ENCODE assay signal across 24 cellular contexts in the genomic region with DNA sequence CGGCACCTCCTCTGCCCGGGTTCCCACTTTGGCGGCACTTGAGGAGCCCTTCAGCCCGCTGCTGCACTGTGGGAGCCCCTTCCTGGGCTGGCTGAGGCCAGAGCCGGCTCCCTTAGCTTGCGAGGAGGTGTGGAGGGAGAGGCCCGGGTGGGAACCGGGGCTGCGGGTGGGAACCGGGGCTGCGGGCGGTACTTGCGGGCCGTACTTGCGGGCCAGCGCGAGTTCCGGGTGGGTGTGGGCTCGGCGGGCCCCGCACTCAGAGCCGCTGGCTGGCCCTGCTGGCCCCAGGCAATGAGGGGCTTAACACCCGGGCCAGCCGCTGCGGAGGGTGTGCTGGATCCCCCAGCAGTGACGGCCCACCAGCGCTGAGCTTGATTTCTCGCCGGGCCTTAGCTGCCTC.
"Had no signal": no experiment of that assay in that cellular context is flagged by ENCODE, and none has a peak within 500 bp of the region (broad histone marks: within the 10 kb centered on the region; RNA-seq: fewer than 3 reads in every experiment).

No MANE protein-coding gene starts in this region.

- H3K9me3 Mint-ChIP-seq: naive B cell; natural killer cell; nephron; stimulated activated effector memory CD8-positive, alpha-beta T cell treated with anti-CD3 and anti-CD28 coated beads, Interleukin-12 subunit alpha, Interleukin-12 subunit beta, amount 100 ng/mL, for 72 hours; stimulated activated naive B cell treated with anti-CD40 and anti-IgM and Interleukin-4, amounts not matched to agents 10 μg/mL and 1 μg/mL and 100 μg/mL, for 72 hours; stimulated activated naive CD8-positive, alpha-beta T cell treated with anti-CD3 and anti-CD28 coated beads, Interleukin-15, Interleukin-2, amounts not matched to agents 100 ng/mL and 50 ng/mL, for 24 hours had no signal

- H3K27me3 Mint-ChIP-seq: naive B cell; progenitor cell of endocrine pancreas; stimulated activated naive B cell treated with anti-CD40 and anti-IgM and Interleukin-4, amounts not matched to agents 10 μg/mL and 1 μg/mL and 100 μg/mL, for 72 hours; stimulated activated naive CD8-positive, alpha-beta T cell treated with anti-CD3 and anti-CD28 coated beads, Interleukin-15, Interleukin-2, amounts not matched to agents 100 ng/mL and 50 ng/mL, for 24 hours had no signal

- H3K27ac Mint-ChIP-seq: natural killer cell; nephron; neural progenitor cell; progenitor cell of endocrine pancreas; stimulated activated effector memory CD8-positive, alpha-beta T cell treated with anti-CD3 and anti-CD28 coated beads, Interleukin-12 subunit alpha, Interleukin-12 subunit beta, amount 100 ng/mL, for 72 hours; stimulated activated naive B cell treated with anti-CD40 and anti-IgM and Interleukin-4, amounts not matched to agents 10 μg/mL and 1 μg/mL and 100 μg/mL, for 72 hours; stimulated activated naive CD8-positive, alpha-beta T cell treated with anti-CD3 and anti-CD28 coated beads, Interleukin-15, Interleukin-2, amounts not matched to agents 100 ng/mL and 50 ng/mL, for 24 hours had no signal

- H3K4me1 Mint-ChIP-seq: naive B cell; natural killer cell; nephron; stimulated activated effector memory CD8-positive, alpha-beta T cell treated with anti-CD3 and anti-CD28 coated beads, Interleukin-12 subunit alpha, Interleukin-12 subunit beta, amount 100 ng/mL, for 72 hours; stimulated activated naive B cell treated with anti-CD40 and anti-IgM and Interleukin-4, amounts not matched to agents 10 μg/mL and 1 μg/mL and 100 μg/mL, for 72 hours had no signal

- DNase-seq: naive B cell; natural killer cell; nucleus accumbens; ovary; posterior cingulate gyrus; psoas muscle; right cardiac atrium; right lobe of liver; sigmoid colon; small intestine; stimulated activated CD4-positive, alpha-beta T cell treated with anti-CD3 and anti-CD28 coated beads, Interleukin-15, amount 100 ng/mL, for 24 hours; stimulated activated CD4-positive, alpha-beta T cell treated with anti-CD3 and anti-CD28 coated beads, Interleukin-2, amount 100 ng/mL, for 24 hours; stimulated activated CD4-positive, alpha-beta T cell treated with anti-CD3 and anti-CD28 coated beads, Interleukin-2, amount 100 ng/mL, for 48 hours; stimulated activated CD4-positive, alpha-beta T cell treated with anti-CD3 and anti-CD28 coated beads, Interleukin-4, amount 100 ng/mL, for 24 hours; stimulated activated naive B cell treated with anti-CD40 and anti-IgM and Interleukin-4, amounts not matched to agents 10 μg/mL and 1 μg/mL and 100 μg/mL, for 72 hours; stimulated activated naive CD4-positive, alpha-beta T cell treated with Interleukin-2 at 50 U/mL for 16 hours; stomach; tibial artery; transverse colon had no signal

- H3K36me3 Mint-ChIP-seq: naive B cell; natural killer cell; neural progenitor cell; stimulated activated effector memory CD8-positive, alpha-beta T cell treated with anti-CD3 and anti-CD28 coated beads, Interleukin-12 subunit alpha, Interleukin-12 subunit beta, amount 100 ng/mL, for 72 hours had no signal

- H3K4me3 Mint-ChIP-seq: natural killer cell; nephron; neural progenitor cell; stimulated activated effector memory CD8-positive, alpha-beta T cell treated with anti-CD3 and anti-CD28 coated beads, Interleukin-12 subunit alpha, Interleukin-12 subunit beta, amount 100 ng/mL, for 72 hours; stimulated activated naive B cell treated with anti-CD40 and anti-IgM and Interleukin-4, amounts not matched to agents 10 μg/mL and 1 μg/mL and 100 μg/mL, for 72 hours; stimulated activated naive CD8-positive, alpha-beta T cell treated with anti-CD3 and anti-CD28 coated beads, Interleukin-15, Interleukin-2, amounts not matched to agents 100 ng/mL and 50 ng/mL, for 24 hours had no signal
